Comparison of ENCODE assay signal across 9 cellular contexts in genomic region chr3:56923546-56924224, GRCh38.
DNase-seq lines count a peak whose midpoint lies in the region; ATAC-seq and TF ChIP-seq lines count a peak whose summit lies in the region.
"Had no signal": no experiment of that assay in that cellular context is flagged by ENCODE, and none has a peak within 500 bp of the region (broad histone marks: within the 10 kb centered on the region; RNA-seq: fewer than 3 reads in every experiment).

No MANE protein-coding gene starts in this region.

- no peaks in the 10 kb centered on the region for H3K27me3 Mint-ChIP-seq in natural killer cell (ENCODE audit: low read depth in 2 of 2)

- H3K36me3 ChIP-seq in SJSA1, result no peaks in the 10 kb centered on the region
- H3K36me3 ChIP-seq in duodenal mucosa (ENCODE audit: control insufficient read depth in 1 of 2, insufficient read depth in 2 of 2, low read length in 2 of 2), result no peaks in the 10 kb centered on the region

- DNase-seq in GF-D8 (lab: John Stamatoyannopoulos, UW) (peak; percentile 23), SJSA1 (ENCODE audit: low read depth in 1 of 2, low spot score in 2 of 2) (peak; percentile 51 to 58), natural killer cell (no peak), OCI-M2 (lab: John Stamatoyannopoulos, UW; ENCODE audit: unreplicated experiment) (no peak)
- DNase-seq: psoas muscle had no signal

- H3K36me3 Mint-ChIP-seq in natural killer cell, result no peaks in the 10 kb centered on the region

- peaks cover 54% of the 10 kb centered on the region for H3K4me1 ChIP-seq in SJSA1 (replicated peaks)
- H3K4me1 ChIP-seq in duodenal mucosa (ENCODE audit: control insufficient read depth in 1 of 2, insufficient read depth in 2 of 2, low read length in 2 of 2), result peaks cover 21 to 23% of the 10 kb centered on the region in 2 donors

- H3K9me3 ChIP-seq in SJSA1 (replicated peaks) (no peaks in the 10 kb centered on the region), duodenal mucosa (ENCODE audit: control insufficient read depth in 1 of 2, low read length in 2 of 2) (no peaks in the 10 kb centered on the region)
- H3K9me3 ChIP-seq: psoas muscle had no signal

- ATAC-seq in natural killer cell, result peak; percentile 83 to 87 (median 83)
- ATAC-seq in GM18498 (IDR thresholded peaks at IDR 0.05; ENCODE audit: unreplicated experiment), result no peak
- no peak for ATAC-seq in GM19328 (IDR thresholded peaks at IDR 0.05; ENCODE audit: unreplicated experiment)
- ATAC-seq in HG02759 (IDR thresholded peaks at IDR 0.05; ENCODE audit: unreplicated experiment), result no peak

- no peak overlapping the region for H3K9ac ChIP-seq in duodenal mucosa (ENCODE audit: low read depth in 1 of 2, low read length in 2 of 2)

- TF ChIP-seq CTCF in natural killer cell (IDR thresholded peaks at IDR 0.05), result no peak

- H3K4me3 Mint-ChIP-seq in natural killer cell, result peak overlapping the region; percentile 75

- H3K9me3 Mint-ChIP-seq in natural killer cell, result no peaks in the 10 kb centered on the region

- no peak overlapping the region for H3K4me3 ChIP-seq in SJSA1
- peak overlapping the region; percentile 39 to 41 for H3K4me3 ChIP-seq in duodenal mucosa (ENCODE audit: low read depth in 1 of 2, low read length in 2 of 2)
- H3K4me3 ChIP-seq: psoas muscle had no signal

- H3K4me1 Mint-ChIP-seq in natural killer cell, result peaks cover 43 to 51% of the 10 kb centered on the region in 2 donors

- H3K27me3 ChIP-seq in SJSA1 (replicated peaks), result no peaks in the 10 kb centered on the region
- H3K27me3 ChIP-seq in duodenal mucosa (ENCODE audit: control insufficient read depth in 1 of 2, insufficient read depth in 2 of 2, low read length in 2 of 2), result no peaks in the 10 kb centered on the region

- H3K27ac ChIP-seq in SJSA1 (peak overlapping the region; percentile 30), duodenal mucosa (ENCODE audit: low read depth, low read length) (no peak overlapping the region)

- intact Hi-C loops in natural killer cell (cut with micrococcal nuclease), result no loop called here

- peak overlapping the region; percentile 89 to 90 for H3K27ac Mint-ChIP-seq in natural killer cell

Comparison
In these comparisons a context has a peak if more than half of its experiments do, and no peak if none do; other contexts are left out.
1. DNase-seq: peak in GF-D8 (single experiment) and SJSA1 (2 of 2); none in natural killer cell (single experiment) and OCI-M2 (single experiment).
2. ATAC-seq: peak in natural killer cell (3 of 3); none in GM18498 (single experiment), GM19328 (single experiment) and HG02759 (single experiment).